In genomic region chr15:90584841-90585240, GRCh38 we compare ENCODE assay signal across 16 cellular contexts. TPM values are rescaled to one million over a fixed set of nuclear protein-coding genes. Genes with fewer than 3 reads are reported as not detected.
DNase-seq lines count a peak whose midpoint lies in the region; ATAC-seq and TF ChIP-seq lines count a peak whose summit lies in the region.
"Had no signal": no experiment of that assay in that cellular context is flagged by ENCODE, and none has a peak within 500 bp of the region (broad histone marks: within the 10 kb centered on the region; RNA-seq: fewer than 3 reads in every experiment).

No MANE protein-coding gene starts in this region.

- H3K36me3 Mint-ChIP-seq in naive thymus-derived CD4-positive, alpha-beta T cell, result peaks cover 0 to 31% (median 11%) of the 10 kb centered on the region in 5 donors

- H3K9me3 Mint-ChIP-seq in naive thymus-derived CD4-positive, alpha-beta T cell, result no peaks in the 10 kb centered on the region
- H3K9me3 Mint-ChIP-seq: CD8-positive, alpha-beta memory T cell had no signal

- POLR2A ChIA-PET in naive thymus-derived CD4-positive, alpha-beta T cell (lab: Charles Lee), result interaction anchor here (0.7 to 1.5 kb wide), 7 partner anchors 9 to 54 kb away, joined by 3 to 9 read pairs (median 5); no protein-coding TSS in a partner anchor

- peak overlapping the region in 6 of 9 donors; percentile 8 to 96 (median 92) for H3K27ac Mint-ChIP-seq in naive thymus-derived CD4-positive, alpha-beta T cell

- H3K4me1 ChIP-seq in naive thymus-derived CD4-positive, alpha-beta T cell (ENCODE audit: control insufficient read depth in 2 of 2, insufficient read depth in 2 of 2, low read length in 2 of 2), result peaks cover 6 to 52% of the 10 kb centered on the region in 2 donors
- H3K4me1 ChIP-seq in tibial artery (peaks cover 0 to 85% (median 37%) of the 10 kb centered on the region in 4 donors), prostate gland (replicated peaks) (no peaks in the 10 kb centered on the region)
- H3K4me1 ChIP-seq: BE2C, Caco-2 had no signal

- H3K4me3 Mint-ChIP-seq in naive thymus-derived CD4-positive, alpha-beta T cell, result no peak overlapping the region
- H3K4me3 Mint-ChIP-seq: CD8-positive, alpha-beta memory T cell had no signal

- ATAC-seq in naive thymus-derived CD4-positive, alpha-beta T cell, result no peak

- CTCF ChIA-PET in naive thymus-derived CD4-positive, alpha-beta T cell (lab: Charles Lee), result interaction anchor here (0.6 to 1.9 kb wide), 5 partner anchors 10 to 480 kb away, joined by 4 to 6 read pairs (median 6); no protein-coding TSS in a partner anchor

- TF ChIP-seq POLR2A in prostate gland (IDR thresholded peaks at IDR 0.05), result no peak

- TF ChIP-seq CTCF in dorsolateral prefrontal cortex (IDR thresholded peaks at IDR 0.05 in 54 of 56, conservative IDR thresholded peaks at IDR 0.05 in 2 of 56; ENCODE audit: low read depth in 1 of 56, partially characterized antibody in 56 of 56) (no peak), tibial artery (IDR thresholded peaks at IDR 0.05) (no peak), prostate gland (IDR thresholded peaks at IDR 0.05) (no peak)

- WGBS in prostate gland, result 86% methylated on average over 6 of the region's 6 CpGs

- H3K27me3 ChIP-seq in dorsolateral prefrontal cortex (no peaks in the 10 kb centered on the region), tibial artery (no peaks in the 10 kb centered on the region), prostate gland (replicated peaks; ENCODE audit: insufficient read depth) (no peaks in the 10 kb centered on the region)
- no peaks in the 10 kb centered on the region for H3K27me3 ChIP-seq in naive thymus-derived CD4-positive, alpha-beta T cell (ENCODE audit: control insufficient read depth in 2 of 2, insufficient read depth in 2 of 2, low read length in 2 of 2)
- H3K27me3 ChIP-seq: BE2C had no signal

- H3K27me3 Mint-ChIP-seq in naive thymus-derived CD4-positive, alpha-beta T cell, result no peaks in the 10 kb centered on the region
- H3K27me3 Mint-ChIP-seq: CD8-positive, alpha-beta memory T cell had no signal

- peaks cover 0 to 4% (median 3%) of the 10 kb centered on the region in 3 experiments for H3K36me3 ChIP-seq in naive thymus-derived CD4-positive, alpha-beta T cell (ENCODE audit: control insufficient read depth in 2 of 3, insufficient read depth in 3 of 3, low read length in 3 of 3)
- H3K36me3 ChIP-seq in tibial artery (no peaks in the 10 kb centered on the region), prostate gland (no peaks in the 10 kb centered on the region)
- H3K36me3 ChIP-seq: BE2C, HAP-1 had no signal

- H3K27ac ChIP-seq in angular gyrus (ENCODE audit: low read depth, low read length), result peak overlapping the region; percentile 93
- H3K27ac ChIP-seq in dorsolateral prefrontal cortex, result peak overlapping the region; percentile 49 to 99 (median 92)
- no peak overlapping the region for H3K27ac ChIP-seq in naive thymus-derived CD4-positive, alpha-beta T cell (ENCODE audit: low read depth, low read length)
- H3K27ac ChIP-seq in tibial artery, result peak overlapping the region; percentile 29 to 61
- H3K27ac ChIP-seq in prostate gland, result no peak overlapping the region
- H3K27ac ChIP-seq: A549, C4-2B had no signal

- H3K9me3 ChIP-seq in naive thymus-derived CD4-positive, alpha-beta T cell (ENCODE audit: control insufficient read depth in 2 of 3, low read length in 3 of 3), result no peaks in the 10 kb centered on the region
- H3K9me3 ChIP-seq in tibial artery (no peaks in the 10 kb centered on the region), prostate gland (no peaks in the 10 kb centered on the region)
- H3K9me3 ChIP-seq: A549, BE2C, Caco-2, HAP-1 had no signal

- intact Hi-C loops in dorsolateral prefrontal cortex (cut with DNase I) (no loop called here), tibial artery (cut with DNase I; ENCODE audit: low total_unique reads) (no loop called here), prostate gland (cut with DNase I) (no loop called here)
- intact Hi-C loops in naive thymus-derived CD4-positive, alpha-beta T cell (cut with micrococcal nuclease), result no loop called here

- peaks cover 51 to 86% (median 73%) of the 10 kb centered on the region in 7 donors for H3K4me1 Mint-ChIP-seq in naive thymus-derived CD4-positive, alpha-beta T cell

- H3K4me3 ChIP-seq in dorsolateral prefrontal cortex (no peak overlapping the region), tibial artery (no peak overlapping the region), prostate gland (no peak overlapping the region)
- no peak overlapping the region for H3K4me3 ChIP-seq in naive thymus-derived CD4-positive, alpha-beta T cell (ENCODE audit: low read length)
- H3K4me3 ChIP-seq: A549, HAP-1 had no signal

- DNase-seq in dorsolateral prefrontal cortex (no peak), tibial artery (no peak), NCI-H2029 treated with DMSO at 0.1 percent for 48 hours (lab: John Stamatoyannopoulos, UW) (no peak), NCI-H748 (lab: John Stamatoyannopoulos, UW; ENCODE audit: unreplicated experiment) (no peak), prostate gland (ENCODE audit: low spot score) (no peak)
- DNase-seq in naive thymus-derived CD4-positive, alpha-beta T cell, result no peak
- DNase-seq: BE2C; Caco-2; CD8-positive, alpha-beta memory T cell; DND-41; GDM1; GOT3 had no signal

RNA-seq across cellular contexts. Expression of gene CRTC3, which starts 55.1 kb away (rescaled TPM):
- total RNA-seq in dorsolateral prefrontal cortex, result 100 to 1,000 TPM in 1 of 120 experiments, 10 to 100 TPM in 119; 33.6 to 101 (median 56.1) TPM
- 100 to 1,000 TPM; 104 to 132 (median 109) TPM for total RNA-seq in naive thymus-derived CD4-positive, alpha-beta T cell
- polyA plus RNA-seq in naive thymus-derived CD4-positive, alpha-beta T cell, result 10 to 100 TPM; 40.5 to 70.2 TPM
- total RNA-seq in prostate gland, result 10 to 100 TPM; 26.6 to 87.8 TPM

Comparison
In these comparisons a context has a peak if more than half of its experiments do, and no peak if none do; other contexts are left out.
1. H3K27ac ChIP-seq: peak in angular gyrus (single experiment), dorsolateral prefrontal cortex (59 of 59) and tibial artery (2 of 2); none in naive thymus-derived CD4-positive, alpha-beta T cell (single experiment) and prostate gland (0 of 2).